8 cellular contexts compared by ENCODE assay signal in genomic region chr20:47453167-47453782, GRCh38. TPM values are rescaled to one million over a fixed set of nuclear protein-coding genes. Genes with fewer than 3 reads are reported as not detected.
A peak's percentile ranks its signal among the peaks of the same experiment; 100 is the strongest.
DNase-seq lines count a peak whose midpoint lies in the region; ATAC-seq and TF ChIP-seq lines count a peak whose summit lies in the region.

No MANE protein-coding gene starts in this region.

- no peaks in the 10 kb centered on the region for H3K9me3 Mint-ChIP-seq in activated CD4-positive, alpha-beta memory T cell treated with anti-CD3 and anti-CD28 coated beads for 36 hours
- no peaks in the 10 kb centered on the region for H3K9me3 Mint-ChIP-seq in CD8-positive, alpha-beta T cell

- no peak overlapping the region for H3K4me3 ChIP-seq in uterus
- H3K4me3 ChIP-seq in CD8-positive, alpha-beta T cell (ENCODE audit: low read depth, low read length) = no peak overlapping the region

- H3K27ac ChIP-seq in uterus = no peak overlapping the region
- H3K27ac ChIP-seq in CD8-positive, alpha-beta T cell (ENCODE audit: low read depth, low read length) = no peak overlapping the region

- H3K36me3 Mint-ChIP-seq in activated CD4-positive, alpha-beta memory T cell treated with anti-CD3 and anti-CD28 coated beads for 36 hours = no peaks in the 10 kb centered on the region
- no peaks in the 10 kb centered on the region for H3K36me3 Mint-ChIP-seq in CD8-positive, alpha-beta T cell

- H3K27ac Mint-ChIP-seq in activated CD4-positive, alpha-beta memory T cell treated with anti-CD3 and anti-CD28 coated beads for 36 hours = peak overlapping the region; percentile 74
- H3K27ac Mint-ChIP-seq in CD8-positive, alpha-beta T cell = no peak overlapping the region

- no peaks in the 10 kb centered on the region for H3K27me3 ChIP-seq in uterus
- no peaks in the 10 kb centered on the region for H3K27me3 ChIP-seq in CD8-positive, alpha-beta T cell (ENCODE audit: insufficient read depth, low read length)

- H3K27me3 Mint-ChIP-seq in activated CD4-positive, alpha-beta memory T cell treated with anti-CD3 and anti-CD28 coated beads for 36 hours = no peaks in the 10 kb centered on the region
- H3K27me3 Mint-ChIP-seq in CD8-positive, alpha-beta T cell (ENCODE audit: low read depth) = no peaks in the 10 kb centered on the region

- POLR2A ChIA-PET in activated CD4-positive, alpha-beta memory T cell treated with anti-CD3 and anti-CD28 coated beads for 36 hours (lab: Charles Lee) = interaction anchor here (1.0 to 2.4 kb wide), 5 partner anchors 34 to 255 kb away, joined by 3 to 23 read pairs (median 5); partner anchors contain the start of gene NCOA3
- POLR2A ChIA-PET in CD8-positive, alpha-beta T cell (lab: Charles Lee) = interaction anchor here (0.6 kb wide), 1 partner anchor 38 kb away, joined by 3 read pairs; no protein-coding TSS in a partner anchor

- ATAC-seq in GM19324 (IDR thresholded peaks at IDR 0.05; ENCODE audit: low FRiP score, unreplicated experiment) = peak; percentile 85
- peak; percentile 70 for ATAC-seq in HG03439 (IDR thresholded peaks at IDR 0.05; ENCODE audit: unreplicated experiment)
- ATAC-seq in CD8-positive, alpha-beta T cell = no peak

- H3K4me3 Mint-ChIP-seq in activated CD4-positive, alpha-beta memory T cell treated with anti-CD3 and anti-CD28 coated beads for 36 hours = no peak overlapping the region
- no peak overlapping the region for H3K4me3 Mint-ChIP-seq in CD8-positive, alpha-beta T cell

- H3K36me3 ChIP-seq in uterus = no peaks in the 10 kb centered on the region
- H3K36me3 ChIP-seq in CD8-positive, alpha-beta T cell (ENCODE audit: insufficient read depth, low read length) = no peaks in the 10 kb centered on the region

- H3K4me1 ChIP-seq in uterus = no peaks in the 10 kb centered on the region
- H3K4me1 ChIP-seq in CD8-positive, alpha-beta T cell (ENCODE audit: insufficient read depth, low read length) = no peaks in the 10 kb centered on the region

- no peaks in the 10 kb centered on the region for H3K9me3 ChIP-seq in uterus
- H3K9me3 ChIP-seq in CD8-positive, alpha-beta T cell (ENCODE audit: low read length) = no peaks in the 10 kb centered on the region

- no peak for TF ChIP-seq POLR2A in uterus (IDR thresholded peaks at IDR 0.05)

- peaks cover 35% of the 10 kb centered on the region for H3K4me1 Mint-ChIP-seq in activated CD4-positive, alpha-beta memory T cell treated with anti-CD3 and anti-CD28 coated beads for 36 hours (ENCODE audit: low read depth)
- H3K4me1 Mint-ChIP-seq in CD8-positive, alpha-beta T cell (ENCODE audit: low read depth) = no peaks in the 10 kb centered on the region

- intact Hi-C loops in activated CD4-positive, alpha-beta memory T cell treated with anti-CD3 and anti-CD28 coated beads for 36 hours (cut with micrococcal nuclease) = loop anchor here (1.0 kb wide), 1 partner anchor 34 kb away; no protein-coding TSS in a partner anchor
- intact Hi-C loops in uterus (cut with DNase I; ENCODE audit: low total_unique reads) = no loop called here
- intact Hi-C loops in CD8-positive, alpha-beta T cell (cut with DNase I, micrococcal nuclease) = no loop called here

- DNase-seq in AG09319 (ENCODE audit: extremely low read depth, low read depth) (peak; percentile 43), islet precursor cell (peak; percentile 96), uterus (no peak), NCI-H146 (lab: John Stamatoyannopoulos, UW) (no peak)
- peak; percentile 77 for DNase-seq in activated CD4-positive, alpha-beta memory T cell treated with anti-CD3 and anti-CD28 coated beads for 36 hours
- DNase-seq in CD8-positive, alpha-beta T cell = no peak

- CTCF ChIA-PET in activated CD4-positive, alpha-beta memory T cell treated with anti-CD3 and anti-CD28 coated beads for 36 hours (lab: Charles Lee) = interaction anchor here (0.5 to 1.9 kb wide), 8 partner anchors 19 to 1753 kb away, joined by 3 to 11 read pairs (median 4); partner anchors contain the start of gene NCOA3
- CTCF ChIA-PET in CD8-positive, alpha-beta T cell (lab: Charles Lee) = interaction anchor here (0.6 to 1.4 kb wide), 2 partner anchors 33 to 211 kb away, joined by 3 read pairs; no protein-coding TSS in a partner anchor

- TF ChIP-seq CTCF in AG09319 (IDR thresholded peaks at IDR 0.05; ENCODE audit: low read depth, low read length) = no peak
- TF ChIP-seq CTCF in uterus (IDR thresholded peaks at IDR 0.05) = no peak
- no peak for TF ChIP-seq CTCF in CD8-positive, alpha-beta T cell (IDR thresholded peaks at IDR 0.05)

RNA-seq across cellular contexts. Expression of gene NCOA3, which starts 48.4 kb away (rescaled TPM):
- 10 to 100 TPM; 72.0 to 81.8 TPM for total RNA-seq in activated CD4-positive, alpha-beta memory T cell treated with anti-CD3 and anti-CD28 coated beads for 36 hours
- 10 to 100 TPM; 27.9 to 59.2 (median 44.2) TPM for total RNA-seq in uterus
- 10 to 100 TPM; 45.1 to 47.1 TPM for total RNA-seq in CD8-positive, alpha-beta T cell

Comparison
In these comparisons a context has a peak if more than half of its experiments do, and no peak if none do; other contexts are left out.
1. DNase-seq: peak in AG09319 (single experiment), activated CD4-positive, alpha-beta memory T cell treated with anti-CD3 and anti-CD28 coated beads for 36 hours (single experiment) and islet precursor cell (single experiment); none in uterus (0 of 2), CD8-positive, alpha-beta T cell (0 of 7) and NCI-H146 (single experiment).